ENCODE assay signal across 8 cellular contexts in genomic region chr20:36773123-36773547, GRCh38. TPM values are rescaled to one million over a fixed set of nuclear protein-coding genes. Genes with fewer than 3 reads are reported as not detected.
DNase-seq lines count a peak whose midpoint lies in the region; ATAC-seq and TF ChIP-seq lines count a peak whose summit lies in the region.

No MANE protein-coding gene starts in this region.

- H3K27ac Mint-ChIP-seq in stimulated activated naive CD8-positive, alpha-beta T cell treated with anti-CD3 and anti-CD28 coated beads, Interleukin-15, Interleukin-2, amounts not matched to agents 100 ng/mL and 50 ng/mL, for 24 hours: peak overlapping the region; percentile 77

- peak overlapping the region; percentile 87 for H3K4me3 Mint-ChIP-seq in stimulated activated naive CD8-positive, alpha-beta T cell treated with anti-CD3 and anti-CD28 coated beads, Interleukin-15, Interleukin-2, amounts not matched to agents 100 ng/mL and 50 ng/mL, for 24 hours

- DNase-seq in stimulated activated naive CD8-positive, alpha-beta T cell treated with anti-CD3 and anti-CD28 coated beads, Interleukin-15, Interleukin-2, amounts not matched to agents 100 U/mL and 50 U/mL, for 24 hours: no peak
- DNase-seq in RWPE2 (ENCODE audit: low spot score) (no peak), esophagus squamous epithelium (lab: John Stamatoyannopoulos, UW) (no peak), COR-L47 (lab: John Stamatoyannopoulos, UW) (no peak), NOMO-1 (lab: John Stamatoyannopoulos, UW; ENCODE audit: unreplicated experiment in 2 of 2) (no peak), NCI-H1436 (lab: John Stamatoyannopoulos, UW) (no peak)

- intact Hi-C loops in esophagus squamous epithelium (cut with DNase I): loop anchor here (5.0 kb wide), 1 partner anchor 166 kb away; the partner anchor contains the start of gene RAB5IF

- WGBS in esophagus squamous epithelium, 2 donors: 3 to 9% methylated on average over 5 to 6 of the region's 19 CpGs

- H3K9me3 ChIP-seq in RWPE2 (ENCODE audit: severe bottlenecking): no peaks in the 10 kb centered on the region
- no peaks in the 10 kb centered on the region for H3K9me3 ChIP-seq in esophagus squamous epithelium

- no peak for ATAC-seq in stimulated activated naive CD8-positive, alpha-beta T cell treated with anti-CD3 and anti-CD28 coated beads, Interleukin-15, Interleukin-2, amounts not matched to agents 100 U/mL and 50 U/mL, for 24 hours
- ATAC-seq in RWPE2 (ENCODE audit: low read depth): peak; percentile 4

- H3K27me3 ChIP-seq in RWPE2 (ENCODE audit: insufficient read depth, poor library complexity, severe bottlenecking) (no peaks in the 10 kb centered on the region), esophagus squamous epithelium (no peaks in the 10 kb centered on the region), rectal smooth muscle tissue (ENCODE audit: control insufficient read depth, insufficient read depth, low read length) (no peaks in the 10 kb centered on the region)

- no peaks in the 10 kb centered on the region for H3K27me3 Mint-ChIP-seq in stimulated activated naive CD8-positive, alpha-beta T cell treated with anti-CD3 and anti-CD28 coated beads, Interleukin-15, Interleukin-2, amounts not matched to agents 100 ng/mL and 50 ng/mL, for 24 hours

- H3K36me3 ChIP-seq in RWPE2 (ENCODE audit: low read depth): peaks cover 34% of the 10 kb centered on the region
- H3K36me3 ChIP-seq in esophagus squamous epithelium: peaks cover 0 to 12% (median 0%) of the 10 kb centered on the region in 3 donors
- no peaks in the 10 kb centered on the region for H3K36me3 ChIP-seq in rectal smooth muscle tissue (ENCODE audit: control insufficient read depth, insufficient read depth, low read length)

- H3K27ac ChIP-seq in RWPE2 (ENCODE audit: poor library complexity, severe bottlenecking) (peak overlapping the region; percentile 59), esophagus squamous epithelium (peak overlapping the region; percentile 92 to 99 (median 96)), rectal smooth muscle tissue (ENCODE audit: low read depth, low read length) (peak overlapping the region; percentile 40)

- peaks cover 20% of the 10 kb centered on the region for H3K4me1 Mint-ChIP-seq in stimulated activated naive CD8-positive, alpha-beta T cell treated with anti-CD3 and anti-CD28 coated beads, Interleukin-15, Interleukin-2, amounts not matched to agents 100 ng/mL and 50 ng/mL, for 24 hours (ENCODE audit: low read depth)

- H3K36me3 Mint-ChIP-seq in stimulated activated naive CD8-positive, alpha-beta T cell treated with anti-CD3 and anti-CD28 coated beads, Interleukin-15, Interleukin-2, amounts not matched to agents 100 ng/mL and 50 ng/mL, for 24 hours (ENCODE audit: low read depth): peaks cover 11% of the 10 kb centered on the region

- H3K9me3 Mint-ChIP-seq in stimulated activated naive CD8-positive, alpha-beta T cell treated with anti-CD3 and anti-CD28 coated beads, Interleukin-15, Interleukin-2, amounts not matched to agents 100 ng/mL and 50 ng/mL, for 24 hours: no peaks in the 10 kb centered on the region

- H3K4me3 ChIP-seq in RWPE2 (ENCODE audit: severe bottlenecking) (peak overlapping the region; percentile 77), esophagus squamous epithelium (peak overlapping the region; percentile 65 to 81 (median 75)), rectal smooth muscle tissue (ENCODE audit: low read length) (peak overlapping the region; percentile 94)

- TF ChIP-seq CTCF in RWPE2 (IDR thresholded peaks at IDR 0.05; ENCODE audit: poor library complexity, severe bottlenecking) (no peak), esophagus squamous epithelium (IDR thresholded peaks at IDR 0.05) (no peak)

- TF ChIP-seq POLR2A in esophagus squamous epithelium (IDR thresholded peaks at IDR 0.05): no peak

- H3K4me1 ChIP-seq in RWPE2 (ENCODE audit: insufficient read depth, poor library complexity, severe bottlenecking): peaks cover 5% of the 10 kb centered on the region
- peaks cover 7 to 54% (median 23%) of the 10 kb centered on the region in 3 donors for H3K4me1 ChIP-seq in esophagus squamous epithelium
- no peaks in the 10 kb centered on the region for H3K4me1 ChIP-seq in rectal smooth muscle tissue (ENCODE audit: control insufficient read depth, insufficient read depth, low read length)

- peak overlapping the region; percentile 88 for H3K9ac ChIP-seq in rectal smooth muscle tissue (ENCODE audit: low read length)

RNA-seq across cellular contexts. Expression of gene DSN1, which starts 0.4 kb away (rescaled TPM):
- total RNA-seq in esophagus squamous epithelium: 10 to 100 TPM in 2 of 4 donors, 1 to 10 TPM in 2; 6.9 to 13.0 (median 9.7) TPM

RNA-seq across cellular contexts. Expression of gene NDRG3, which starts 27.2 kb away (rescaled TPM):
- total RNA-seq in esophagus squamous epithelium: 10 to 100 TPM; 13.9 to 23.5 (median 18.1) TPM

Comparison
In these comparisons a context has a peak if more than half of its experiments do, and no peak if none do; other contexts are left out.
1. H3K27ac ChIP-seq: peak in every context shown above with its lines; median percentile 96 in esophagus squamous epithelium; 59 in RWPE2; 40 in rectal smooth muscle tissue.